ENCODE assay signal across 12 cellular contexts in genomic region chr10:62098278-62099121, GRCh38.
DNase-seq lines count a peak whose midpoint lies in the region; ATAC-seq and TF ChIP-seq lines count a peak whose summit lies in the region.
"Had no signal": no experiment of that assay in that cellular context is flagged by ENCODE, and none has a peak within 500 bp of the region (broad histone marks: within the 10 kb centered on the region; RNA-seq: fewer than 3 reads in every experiment).

No MANE protein-coding gene starts in this region.

- H3K27me3 Mint-ChIP-seq in T-cell = no peaks in the 10 kb centered on the region
- H3K27me3 Mint-ChIP-seq in memory B cell = no peaks in the 10 kb centered on the region

- H3K27ac Mint-ChIP-seq in T-cell (peak overlapping the region; percentile 36 to 58), memory B cell (peak overlapping the region; percentile 7)

- no peak for TF ChIP-seq CTCF in 22Rv1 (IDR thresholded peaks at IDR 0.05)

- H3K36me3 Mint-ChIP-seq in T-cell (peaks cover 36% of the 10 kb centered on the region), memory B cell (peaks cover 21% of the 10 kb centered on the region)

- POLR2A ChIA-PET in T-cell (lab: Charles Lee) = no interaction called here

- H3K4me3 Mint-ChIP-seq in T-cell (no peak overlapping the region), memory B cell (no peak overlapping the region)

- ATAC-seq in T-cell (replicated peaks in 1 of 4) = no peak
- no peak for ATAC-seq in memory B cell (ENCODE audit: low read depth)
- ATAC-seq: mucosa of descending colon, pancreas had no signal

- CTCF ChIA-PET in T-cell (lab: Charles Lee) = interaction anchor here in 1 of 2 donors (1.5 kb wide), 1 partner anchor 60 kb away, joined by 3 read pairs; no protein-coding TSS in a partner anchor

- DNase-seq in NCI-H748 (lab: John Stamatoyannopoulos, UW; ENCODE audit: unreplicated experiment) (peak; percentile 17), NCI-H748 treated with DMSO at 0.1 percent for 48 hours (lab: John Stamatoyannopoulos, UW) (no peak), T-cell (no peak), memory B cell (ENCODE audit: low spot score in 2 of 2) (no peak), DMS 273 (lab: John Stamatoyannopoulos, UW; ENCODE audit: unreplicated experiment) (no peak), AG08396 (ENCODE audit: low spot score) (no peak)
- no peak for DNase-seq in central memory CD4-positive, alpha-beta T cell
- DNase-seq: mucosa of descending colon, NCI-H446 treated with DMSO at 0.1 percent for 48 hours, pancreas, WERI-Rb-1 had no signal

- peak overlapping the region; percentile 25; the same call in 1 of the 2 replicates for H3K27ac ChIP-seq in 22Rv1
- H3K27ac ChIP-seq: pancreas, WERI-Rb-1 had no signal

- no peaks in the 10 kb centered on the region for H3K9me3 Mint-ChIP-seq in T-cell
- no peaks in the 10 kb centered on the region for H3K9me3 Mint-ChIP-seq in memory B cell

- H3K4me1 Mint-ChIP-seq in T-cell (peaks cover 14 to 25% (median 22%) of the 10 kb centered on the region in 3 donors), memory B cell (peaks cover 24% of the 10 kb centered on the region)
